Comparison of ENCODE assay signal across 12 cellular contexts in the genomic region with DNA sequence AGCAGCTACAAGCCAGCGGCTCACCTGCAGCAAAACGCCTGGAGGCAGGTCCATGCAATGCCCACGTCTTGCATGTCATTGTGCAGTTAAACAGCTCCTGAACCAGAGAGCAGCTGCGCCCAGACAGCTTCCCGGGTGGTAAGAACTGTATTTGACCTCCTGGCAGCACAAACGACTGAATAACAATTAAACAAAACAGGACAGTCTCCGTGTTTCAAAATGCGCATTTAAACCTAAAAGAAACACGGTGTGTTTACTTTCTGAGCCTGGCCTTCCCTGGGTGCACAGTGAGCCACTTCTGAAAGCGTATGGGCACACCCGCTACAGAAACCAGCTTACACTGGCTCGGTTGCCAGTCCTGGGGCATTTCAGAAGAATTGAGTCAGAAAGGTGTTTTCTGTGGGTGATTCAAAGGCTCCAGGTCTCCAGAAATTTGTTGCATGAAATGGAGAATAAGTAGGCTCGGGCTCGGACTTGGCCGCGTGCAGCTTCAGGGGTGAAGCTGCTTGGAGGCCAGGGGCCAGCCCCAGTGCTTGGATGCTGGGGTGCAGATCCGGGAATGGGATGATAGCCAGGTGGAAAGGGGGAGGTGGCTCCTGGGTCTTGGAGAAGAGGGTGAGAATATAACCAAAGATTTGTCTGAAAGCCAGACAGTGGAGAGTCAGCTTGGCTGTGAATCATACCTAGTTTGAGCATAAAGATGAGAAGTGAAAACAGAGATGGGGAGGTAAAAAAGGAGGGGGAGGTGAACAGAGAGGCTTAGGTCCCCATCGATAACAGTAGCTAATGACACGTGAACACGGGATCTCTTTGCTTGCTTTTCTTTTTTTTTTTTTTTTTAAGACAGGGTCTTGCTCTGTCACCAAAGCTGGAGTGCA. TPM values are rescaled to one million over a fixed set of nuclear protein-coding genes. Genes with fewer than 3 reads are reported as not detected.
DNase-seq lines count a peak whose midpoint lies in the region; ATAC-seq, FAIRE-seq and TF ChIP-seq lines count a peak whose summit lies in the region.
"Had no signal": no experiment of that assay in that cellular context is flagged by ENCODE, and none has a peak within 500 bp of the region (broad histone marks: within the 10 kb centered on the region; RNA-seq: fewer than 3 reads in every experiment).

No MANE protein-coding gene starts in this region.

- no peak overlapping the region for H3K27ac Mint-ChIP-seq in activated naive CD4-positive, alpha-beta T cell treated with anti-CD3 and anti-CD28 coated beads for 36 hours
- H3K27ac Mint-ChIP-seq: mesothelial cell of epicardium had no signal

- FAIRE-seq in A549 (lab: Jason Lieb, UNC): no peak

- peak in 1 of 2 experiments; percentile 44; a peak in 3 of 6 replicates for ATAC-seq in A549
- ATAC-seq in foreskin keratinocyte: peak; percentile 94
- ATAC-seq in GM18498 (IDR thresholded peaks at IDR 0.05; ENCODE audit: unreplicated experiment): no peak

- no peak for TF ChIP-seq RAD21 in A549 (conservative IDR thresholded peaks at IDR 0.05 in 1 of 2, IDR thresholded peaks at IDR 0.05 in 1 of 2)

- TF ChIP-seq CTCF in A549 (IDR thresholded peaks at IDR 0.05) (no peak), LNCaP clone FGC (IDR thresholded peaks at IDR 0.05; ENCODE audit: control insufficient read depth, extremely low read depth, insufficient read depth) (no peak), foreskin keratinocyte (conservative IDR thresholded peaks at IDR 0.05) (no peak), dorsolateral prefrontal cortex (IDR thresholded peaks at IDR 0.05 in 54 of 56, conservative IDR thresholded peaks at IDR 0.05 in 2 of 56; ENCODE audit: low read depth in 1 of 56, partially characterized antibody in 56 of 56) (no peak)

- H3K4me3 Mint-ChIP-seq in activated naive CD4-positive, alpha-beta T cell treated with anti-CD3 and anti-CD28 coated beads for 36 hours: no peak overlapping the region
- H3K4me3 Mint-ChIP-seq: mesothelial cell of epicardium had no signal

- TF ChIP-seq EP300 in A549 (IDR thresholded peaks at IDR 0.05): no peak

- no peaks in the 10 kb centered on the region for H3K9me3 Mint-ChIP-seq in activated naive CD4-positive, alpha-beta T cell treated with anti-CD3 and anti-CD28 coated beads for 36 hours
- H3K9me3 Mint-ChIP-seq: mesothelial cell of epicardium had no signal

- CTCF ChIA-PET in A549 (lab: Yijun Ruan, JAX): no interaction called here
- CTCF ChIA-PET in activated naive CD4-positive, alpha-beta T cell treated with anti-CD3 and anti-CD28 coated beads for 36 hours (lab: Charles Lee): interaction anchor here (0.7 to 1.2 kb wide), 2 partner anchors 10 to 16 kb away, joined by 4 read pairs; no protein-coding TSS in a partner anchor

- peaks cover 19% of the 10 kb centered on the region for H3K4me1 Mint-ChIP-seq in activated naive CD4-positive, alpha-beta T cell treated with anti-CD3 and anti-CD28 coated beads for 36 hours (ENCODE audit: low read depth)

- intact Hi-C loops in activated naive CD4-positive, alpha-beta T cell treated with anti-CD3 and anti-CD28 coated beads for 36 hours (cut with micrococcal nuclease): no loop called here
- intact Hi-C loops in dorsolateral prefrontal cortex (cut with DNase I): no loop called here

- H3K4me1 ChIP-seq in A549 (no peaks in the 10 kb centered on the region), foreskin keratinocyte (peaks cover 16% of the 10 kb centered on the region)

- no peaks in the 10 kb centered on the region for H3K36me3 Mint-ChIP-seq in activated naive CD4-positive, alpha-beta T cell treated with anti-CD3 and anti-CD28 coated beads for 36 hours (ENCODE audit: low read depth)
- H3K36me3 Mint-ChIP-seq: mesothelial cell of epicardium had no signal

- H3K4me2 ChIP-seq in A549: peak overlapping the region; percentile 13

- no peak for TF ChIP-seq POLR2A in A549 (IDR thresholded peaks at IDR 0.05; ENCODE audit: low read length)

- H3K9me3 ChIP-seq in A549: no peaks in the 10 kb centered on the region; the same call in 2 of the 3 replicates

- peak in 1 of 2 experiments; percentile 61 for DNase-seq in A549 (ENCODE audit: low read depth in 1 of 2, low spot score in 1 of 2)
- DNase-seq in LNCaP clone FGC (ENCODE audit: low read depth): peak; percentile 6
- peak; percentile 94 for DNase-seq in NCI-H748 (lab: John Stamatoyannopoulos, UW; ENCODE audit: unreplicated experiment)
- DNase-seq in foreskin keratinocyte: peak; percentile 70 to 84
- no peak for DNase-seq in activated naive CD4-positive, alpha-beta T cell treated with anti-CD3 and anti-CD28 coated beads for 36 hours
- no peak for DNase-seq in dorsolateral prefrontal cortex
- DNase-seq in 8988T: no peak
- DNase-seq: activated T-cell treated with anti-CD3 and anti-CD28 coated beads, Interleukin-2, amount 50 U/mL, for 1 hour; anterior cingulate cortex had no signal

- H3K27ac ChIP-seq in A549 (peak overlapping the region in 1 of 2 experiments; percentile 21; a peak in 2 of 6 replicates), foreskin keratinocyte (peak overlapping the region; percentile 90), dorsolateral prefrontal cortex (no peak overlapping the region)

- H3K27me3 Mint-ChIP-seq in activated naive CD4-positive, alpha-beta T cell treated with anti-CD3 and anti-CD28 coated beads for 36 hours (ENCODE audit: low read depth): peaks cover 11% of the 10 kb centered on the region

- H3K27me3 ChIP-seq in foreskin keratinocyte (peaks cover 2% of the 10 kb centered on the region), dorsolateral prefrontal cortex (peaks cover 0 to 32% (median 4%) of the 10 kb centered on the region in 45 donors)

- WGBS in A549 (ENCODE audit: missing lambda C conversion rate): 21% methylated on average over 20 of the region's 20 CpGs

- POLR2A ChIA-PET in A549 (lab: Yijun Ruan, JAX): no interaction called here

- no peak overlapping the region for H3K4me3 ChIP-seq in A549
- H3K4me3 ChIP-seq in LNCaP clone FGC (ENCODE audit: low read depth, low read length): no peak overlapping the region
- H3K4me3 ChIP-seq in dorsolateral prefrontal cortex: no peak overlapping the region

TF ChIP-seq in A549, 52 proteins besides CTCF, POLR2A, EP300 and RAD21:
- no peak for TF ChIP-seq RARB (CRISPR knock-in tag; IDR thresholded peaks at IDR 0.05)
- TF ChIP-seq CBX2 (IDR thresholded peaks at IDR 0.05; ENCODE audit: borderline replicate concordance, low read depth): no peak
- TF ChIP-seq, protein P1, sequence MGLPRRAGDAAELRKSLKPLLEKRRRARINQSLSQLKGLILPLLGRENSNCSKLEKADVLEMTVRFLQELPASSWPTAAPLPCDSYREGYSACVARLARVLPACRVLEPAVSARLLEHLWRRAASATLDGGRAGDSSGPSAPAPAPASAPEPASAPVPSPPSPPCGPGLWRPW (IDR thresholded peaks at IDR 0.05): no peak
- TF ChIP-seq ZC3H11A (IDR thresholded peaks at IDR 0.05): no peak
- TF ChIP-seq RNF2 (IDR thresholded peaks at IDR 0.05; ENCODE audit: borderline replicate concordance, low read depth): no peak
- no peak for TF ChIP-seq MAFK (IDR thresholded peaks at IDR 0.05; ENCODE audit: partially characterized antibody)
- TF ChIP-seq CEBPB (IDR thresholded peaks at IDR 0.05): no peak
- TF ChIP-seq BHLHE40 (IDR thresholded peaks at IDR 0.05; ENCODE audit: low read depth, low read length): no peak
- TF ChIP-seq, protein P2, sequence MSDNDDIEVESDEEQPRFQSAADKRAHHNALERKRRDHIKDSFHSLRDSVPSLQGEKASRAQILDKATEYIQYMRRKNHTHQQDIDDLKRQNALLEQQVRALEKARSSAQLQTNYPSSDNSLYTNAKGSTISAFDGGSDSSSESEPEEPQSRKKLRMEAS (IDR thresholded peaks at IDR 0.05): no peak

RNA-seq across cellular contexts. Expression of gene FZD10, which starts 24.9 kb away (rescaled TPM):
- polyA plus RNA-seq in A549 (2011; rRNA removed) (not detected in 2 replicates), A549 (2017; fragmentation: RNase III; extraction: RNeasy Plus Mini Kit Qiagen cat#74134 plus additional on column Dnase treatment) (not detected in 3 replicates), foreskin keratinocyte (2.9 and 4.8 TPM in 2 replicates)
- not detected in 2 replicates for polyA plus RNA-seq in A549 (2012; cell fraction: cytosol; rRNA removed)
- 0.01 TPM in 1 of 2 replicates, not detected in the other for polyA plus RNA-seq in A549 (2012; cell fraction: nucleus; rRNA removed)
- not detected in 2 replicates for polyA minus RNA-seq in A549 (2011; rRNA and poly(A)+ RNA removed)
- total RNA-seq in foreskin keratinocyte (4.4 and 8.2 TPM in 2 replicates), dorsolateral prefrontal cortex (1 to 10 TPM in 19 of 120 experiments, under 1 TPM in 100, not detected in 1; 0.16 to 1.8 (median 0.56) TPM)
- total RNA-seq in activated naive CD4-positive, alpha-beta T cell treated with anti-CD3 and anti-CD28 coated beads for 36 hours: not detected
- total RNA-seq: osteoblast had no signal

Comparison
In these comparisons a context has a peak if more than half of its experiments do, and no peak if none do; other contexts are left out.
1. DNase-seq: peak in LNCaP clone FGC (single experiment), NCI-H748 (single experiment) and foreskin keratinocyte (2 of 2); none in activated naive CD4-positive, alpha-beta T cell treated with anti-CD3 and anti-CD28 coated beads for 36 hours (single experiment), dorsolateral prefrontal cortex (0 of 10) and 8988T (single experiment).